Comparison of ENCODE assay signal across 26 cellular contexts in the genomic region with DNA sequence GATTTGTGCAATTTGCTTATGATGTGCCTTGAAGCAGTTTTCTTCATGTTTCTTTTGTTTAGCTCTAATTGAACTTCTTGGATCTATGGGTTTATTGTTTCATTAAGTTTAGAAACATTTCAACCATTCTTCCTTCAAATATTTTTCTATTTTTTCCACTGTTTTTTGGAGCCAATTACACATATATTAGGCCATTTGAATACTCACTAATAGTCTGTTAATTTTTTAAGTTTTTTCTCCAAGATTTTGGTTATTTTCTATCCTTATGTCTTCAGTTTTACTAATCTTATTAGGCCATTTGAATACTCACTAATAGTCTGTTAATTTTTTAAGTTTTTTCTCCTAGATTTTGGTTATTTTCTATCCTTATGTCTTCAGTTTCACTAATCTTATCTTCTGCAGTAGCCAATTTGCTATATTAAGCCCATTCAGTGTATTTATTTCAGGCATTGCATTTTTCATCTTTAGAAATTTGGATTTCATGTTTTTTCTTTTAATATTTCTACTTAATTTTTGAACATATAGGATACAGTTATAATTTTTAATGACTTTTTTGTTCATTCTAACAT.
"Had no signal": no experiment of that assay in that cellular context is flagged by ENCODE, and none has a peak within 500 bp of the region (broad histone marks: within the 10 kb centered on the region; RNA-seq: fewer than 3 reads in every experiment).

No MANE protein-coding gene starts in this region.

- H3K27me3 ChIP-seq: left lung, pancreas, stomach, testis, thyroid gland, uterus had no signal

- H3K9me3 ChIP-seq: mucosa of descending colon, pancreas, prostate gland, testis, thyroid gland had no signal

- DNase-seq: hippocampal formation; kidney; left colon; left lung; midbrain; mucosa of descending colon; naive thymus-derived CD4-positive, alpha-beta T cell; pancreas; posterior cingulate gyrus; retina; right cardiac atrium; stimulated activated CD4-positive, alpha-beta T cell treated with anti-CD3 and anti-CD28 coated beads, Interleukin-12 subunit alpha, Interleukin-12 subunit beta, amount 100 ng/mL, for 4 hours; stimulated activated CD4-positive, alpha-beta T cell treated with anti-CD3 and anti-CD28 coated beads, Interleukin-15, amount 100 ng/mL, for 24 hours; stimulated activated CD4-positive, alpha-beta T cell treated with anti-CD3 and anti-CD28 coated beads, Interleukin-2, amount 100 ng/mL, for 24 hours; stimulated activated CD4-positive, alpha-beta T cell treated with anti-CD3 and anti-CD28 coated beads, Interleukin-4, amount 100 ng/mL, for 1 hour; stimulated activated naive B cell treated with anti-CD40 and anti-IgM and Interleukin-4, amounts not matched to agents 10 μg/mL and 1 μg/mL and 100 μg/mL, for 72 hours; stimulated activated naive CD8-positive, alpha-beta T cell treated with anti-CD3 and anti-CD28 coated beads, Interleukin-15, Interleukin-2, amounts not matched to agents 100 U/mL and 50 U/mL, for 24 hours; stomach; testis; thyroid gland; uterus had no signal

- H3K36me3 ChIP-seq: left lung, pancreas, prostate gland, stomach, thyroid gland, uterus had no signal

- H3K4me1 Mint-ChIP-seq: stimulated activated naive B cell treated with anti-CD40 and anti-IgM and Interleukin-4, amounts not matched to agents 10 μg/mL and 1 μg/mL and 100 μg/mL, for 72 hours had no signal

- H3K27me3 Mint-ChIP-seq: type B pancreatic cell had no signal

- FAIRE-seq: kidney, pancreas had no signal

- H3K27ac ChIP-seq: pancreas, prostate gland, skin epidermis, stomach, testis, thyroid gland, uterus had no signal

- H3K4me3 Mint-ChIP-seq: naive thymus-derived CD4-positive, alpha-beta T cell; natural killer cell treated with Interleukin-12 subunit alpha and Interleukin-12 subunit beta and Interleukin-15 and Interleukin-18, amount 100 ng/mL, for 72 hours; stimulated activated naive B cell treated with anti-CD40 and anti-IgM and Interleukin-4, amounts not matched to agents 10 μg/mL and 1 μg/mL and 100 μg/mL, for 72 hours; type B pancreatic cell had no signal

- H3K4me1 ChIP-seq: prostate gland, uterus had no signal

- H3K27ac Mint-ChIP-seq: naive thymus-derived CD4-positive, alpha-beta T cell; stimulated activated naive B cell treated with anti-CD40 and anti-IgM and Interleukin-4, amounts not matched to agents 10 μg/mL and 1 μg/mL and 100 μg/mL, for 72 hours; type B pancreatic cell had no signal

- H3K4me3 ChIP-seq: left lung, lung, mucosa of descending colon, pancreas, prostate gland, skin epidermis, stomach, testis, thyroid gland, uterus had no signal

- H3K9me3 Mint-ChIP-seq: natural killer cell treated with Interleukin-12 subunit alpha and Interleukin-12 subunit beta and Interleukin-15 and Interleukin-18, amount 100 ng/mL, for 72 hours had no signal
